ENCODE assay signal across 19 cellular contexts in the genomic region with DNA sequence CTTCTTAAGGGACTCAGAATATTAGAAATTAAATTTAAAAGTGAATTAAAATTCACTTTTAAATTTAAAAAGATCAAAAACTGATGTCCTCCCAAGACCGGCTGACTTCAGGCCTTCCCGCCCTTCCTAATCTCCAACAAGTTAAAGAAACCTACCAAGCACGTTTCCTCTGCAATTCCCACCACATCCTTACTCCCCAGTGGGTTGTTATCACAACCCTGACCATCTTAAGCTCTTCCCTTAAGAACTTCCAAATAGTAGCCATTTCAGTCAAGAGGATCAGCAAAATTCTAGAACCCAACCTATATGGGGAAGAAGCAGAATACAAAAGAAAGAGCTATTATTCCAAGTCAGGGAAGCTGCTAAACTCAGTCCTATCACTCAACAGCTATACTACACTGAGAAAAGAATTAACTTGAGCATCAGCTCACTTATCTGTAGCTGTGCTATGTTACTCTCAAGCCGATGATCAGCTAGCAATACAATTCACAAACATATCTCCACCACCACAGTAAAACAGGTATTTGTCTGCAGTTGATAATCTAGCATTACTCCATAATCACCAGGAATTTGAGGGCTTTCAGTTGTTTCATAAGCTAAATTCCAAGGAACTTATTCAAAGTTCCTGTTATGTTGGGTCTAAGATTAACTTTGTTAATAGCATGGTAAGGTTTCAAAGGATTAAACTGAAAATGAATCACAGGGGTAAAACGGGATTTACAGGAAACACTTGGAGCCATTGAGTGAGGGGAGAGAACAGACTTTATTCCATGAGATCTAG. TPM values are rescaled to one million over a fixed set of nuclear protein-coding genes. Genes with fewer than 3 reads are reported as not detected.
DNase-seq lines count a peak whose midpoint lies in the region; ATAC-seq, FAIRE-seq and TF ChIP-seq lines count a peak whose summit lies in the region.
"Had no signal": no experiment of that assay in that cellular context is flagged by ENCODE, and none has a peak within 500 bp of the region (broad histone marks: within the 10 kb centered on the region; RNA-seq: fewer than 3 reads in every experiment).

No MANE protein-coding gene starts in this region.

- intact Hi-C loops in sigmoid colon (cut with DNase I): no loop called here

- no peaks in the 10 kb centered on the region for H3K27me3 Mint-ChIP-seq in nephron (ENCODE audit: low read depth)
- H3K27me3 Mint-ChIP-seq: central memory CD8-positive, alpha-beta T cell had no signal

- TF ChIP-seq POLR2A in sigmoid colon (IDR thresholded peaks at IDR 0.05): no peak
- no peak for TF ChIP-seq POLR2A in upper lobe of left lung (IDR thresholded peaks at IDR 0.05)

- ATAC-seq in upper lobe of left lung (ENCODE audit: low FRiP score in 2 of 2): no peak

- FAIRE-seq in RCC 7860 (lab: Jason Lieb, UNC): peak; percentile 67

- 91 to 92% methylated on average over 5 of the region's 5 CpGs for WGBS in sigmoid colon, 2 donors
- WGBS in upper lobe of left lung, 2 donors: 78 to 83% methylated on average over 5 of the region's 5 CpGs

- H3K27ac ChIP-seq in epithelial cell of prostate (peak overlapping the region; percentile 44), sigmoid colon (no peak overlapping the region), upper lobe of left lung (peak overlapping the region in 1 of 4 donors; percentile 29)
- H3K27ac ChIP-seq in effector memory CD4-positive, alpha-beta T cell (ENCODE audit: insufficient read depth, low read length, poor library complexity, severe bottlenecking): no peak overlapping the region
- H3K27ac ChIP-seq: SK-N-MC had no signal

- DNase-seq in AG20443 (ENCODE audit: low spot score): peak; percentile 66
- DNase-seq in RCC 7860 (ENCODE audit: low spot score): peak; percentile 41
- no peak for DNase-seq in epithelial cell of prostate (ENCODE audit: low read depth, low spot score)
- no peak for DNase-seq in NCI-H748 treated with DMSO at 0.1 percent for 48 hours (lab: John Stamatoyannopoulos, UW)
- DNase-seq in effector memory CD4-positive, alpha-beta T cell: no peak
- no peak for DNase-seq in sigmoid colon
- no peak for DNase-seq in upper lobe of left lung
- DNase-seq: activated CD4-positive, alpha-beta T cell treated with anti-CD3 and anti-CD28 coated beads for 1 hour; GDM1; NCI-H1417; NCI-H774; posterior cingulate gyrus; stimulated activated CD4-positive, alpha-beta T cell treated with anti-CD3 and anti-CD28 coated beads, Interleukin-4, amount 100 ng/mL, for 4 hours; stimulated activated naive CD4-positive, alpha-beta T cell treated with Interleukin-2 at 50 U/mL for 16 hours had no signal

- H3K4me3 Mint-ChIP-seq in nephron: no peak overlapping the region
- H3K4me3 Mint-ChIP-seq: activated T-helper 1 cell treated with anti-CD3 and anti-CD28 coated beads, Interleukin-12 subunit alpha, Interleukin-12 subunit beta, Interleukin-2, Interleukin-4 antibody, amounts not matched to agents 30 ng/mL and 10 ng/mL and 1 ng/mL, durations not matched to agents 14 hours and 24 hours and 36 hours; central memory CD8-positive, alpha-beta T cell had no signal

- TF ChIP-seq EP300 in sigmoid colon (IDR thresholded peaks at IDR 0.05) (no peak), upper lobe of left lung (IDR thresholded peaks at IDR 0.05) (no peak)

- no peak for TF ChIP-seq CTCF in nephron (IDR thresholded peaks at IDR 0.05; ENCODE audit: unreplicated experiment in 3 of 3)
- no peak for TF ChIP-seq CTCF in sigmoid colon (IDR thresholded peaks at IDR 0.05)
- TF ChIP-seq CTCF in upper lobe of left lung (IDR thresholded peaks at IDR 0.05): no peak

- peaks cover 18% of the 10 kb centered on the region for H3K36me3 Mint-ChIP-seq in nephron (ENCODE audit: low read depth)

- no peaks in the 10 kb centered on the region for H3K4me1 ChIP-seq in effector memory CD4-positive, alpha-beta T cell (ENCODE audit: control insufficient read depth, insufficient read depth, low read length, poor library complexity, severe bottlenecking)
- peaks cover 0 to 26% (median 10%) of the 10 kb centered on the region in 4 donors for H3K4me1 ChIP-seq in sigmoid colon
- peaks cover 6 to 34% (median 18%) of the 10 kb centered on the region in 4 donors for H3K4me1 ChIP-seq in upper lobe of left lung

- no peaks in the 10 kb centered on the region for H3K36me3 ChIP-seq in effector memory CD4-positive, alpha-beta T cell (ENCODE audit: control insufficient read depth, insufficient read depth, low read length)
- H3K36me3 ChIP-seq in sigmoid colon (peaks cover 0 to 4% (median 0%) of the 10 kb centered on the region in 4 donors), upper lobe of left lung (peaks cover 0 to 9% (median 0%) of the 10 kb centered on the region in 4 donors)

- no peaks in the 10 kb centered on the region for H3K9me3 Mint-ChIP-seq in nephron
- H3K9me3 Mint-ChIP-seq: activated T-helper 1 cell treated with anti-CD3 and anti-CD28 coated beads, Interleukin-12 subunit alpha, Interleukin-12 subunit beta, Interleukin-2, Interleukin-4 antibody, amounts not matched to agents 30 ng/mL and 10 ng/mL and 1 ng/mL, durations not matched to agents 14 hours and 24 hours and 36 hours; central memory CD8-positive, alpha-beta T cell had no signal

- H3K4me3 ChIP-seq in effector memory CD4-positive, alpha-beta T cell (ENCODE audit: insufficient read depth, low read depth, low read length, poor library complexity, severe bottlenecking): no peak overlapping the region
- H3K4me3 ChIP-seq in sigmoid colon (no peak overlapping the region), upper lobe of left lung (no peak overlapping the region)
- H3K4me3 ChIP-seq: lung, SK-N-MC had no signal

- H3K27ac Mint-ChIP-seq in nephron: peak overlapping the region in 2 of 3 experiments; percentile 19 to 61
- H3K27ac Mint-ChIP-seq: activated T-helper 1 cell treated with anti-CD3 and anti-CD28 coated beads, Interleukin-12 subunit alpha, Interleukin-12 subunit beta, Interleukin-2, Interleukin-4 antibody, amounts not matched to agents 30 ng/mL and 10 ng/mL and 1 ng/mL, durations not matched to agents 14 hours and 24 hours and 36 hours had no signal

- no peaks in the 10 kb centered on the region for H3K27me3 ChIP-seq in effector memory CD4-positive, alpha-beta T cell (replicated peaks; ENCODE audit: control insufficient read depth, insufficient read depth, low read length, poor library complexity, severe bottlenecking)
- H3K27me3 ChIP-seq in sigmoid colon (no peaks in the 10 kb centered on the region), upper lobe of left lung (no peaks in the 10 kb centered on the region)

- H3K9me3 ChIP-seq in effector memory CD4-positive, alpha-beta T cell (ENCODE audit: control insufficient read depth, low read length): no peaks in the 10 kb centered on the region
- no peaks in the 10 kb centered on the region for H3K9me3 ChIP-seq in sigmoid colon
- no peaks in the 10 kb centered on the region for H3K9me3 ChIP-seq in upper lobe of left lung

- peaks cover 26% of the 10 kb centered on the region for H3K4me1 Mint-ChIP-seq in nephron
- H3K4me1 Mint-ChIP-seq: central memory CD8-positive, alpha-beta T cell had no signal

RNA-seq across cellular contexts. Expression of a gene that starts 14.3 kb away (rescaled TPM):
- total RNA-seq in sigmoid colon (10 to 100 TPM; 16.0 to 39.6 (median 21.0) TPM), upper lobe of left lung (100 to 1,000 TPM in 1 of 6 donors, 10 to 100 TPM in 5; 13.2 to 107 (median 27.1) TPM)
- 10 to 100 TPM; 13.8 to 32.1 (median 22.0) TPM for polyA plus RNA-seq in sigmoid colon

RNA-seq across cellular contexts. Expression of a gene that starts 28.2 kb away (rescaled TPM):
- total RNA-seq in sigmoid colon: not detected
- not detected for polyA plus RNA-seq in sigmoid colon
- not detected for total RNA-seq in upper lobe of left lung
- total RNA-seq: activated T-helper 1 cell treated with anti-CD3 and anti-CD28 coated beads, Interleukin-12 subunit alpha, Interleukin-12 subunit beta, Interleukin-2, Interleukin-4 antibody, amounts not matched to agents 30 ng/mL and 10 ng/mL and 1 ng/mL, durations not matched to agents 14 hours and 24 hours and 36 hours; lung had no signal
- polyA plus RNA-seq: lung had no signal

RNA-seq across cellular contexts. Expression of a gene that starts 49.5 kb away (rescaled TPM):
- total RNA-seq in sigmoid colon (not detected), upper lobe of left lung (1 to 10 TPM in 2 of 6 donors, under 1 TPM in 2, not detected in 2; 0.23 to 2.4 (median 1.5) TPM)
- under 1 TPM in 2 of 3 donors, not detected in 1; 0.19 to 0.60 TPM for polyA plus RNA-seq in sigmoid colon
- total RNA-seq: activated T-helper 1 cell treated with anti-CD3 and anti-CD28 coated beads, Interleukin-12 subunit alpha, Interleukin-12 subunit beta, Interleukin-2, Interleukin-4 antibody, amounts not matched to agents 30 ng/mL and 10 ng/mL and 1 ng/mL, durations not matched to agents 14 hours and 24 hours and 36 hours had no signal

Comparison
In these comparisons a context has a peak if more than half of its experiments do, and no peak if none do; other contexts are left out.
1. DNase-seq: peak in AG20443 (single experiment) and RCC 7860 (single experiment); none in epithelial cell of prostate (single experiment), NCI-H748 treated with DMSO at 0.1 percent for 48 hours (single experiment), effector memory CD4-positive, alpha-beta T cell (0 of 3), sigmoid colon (single experiment) and upper lobe of left lung (0 of 2).